Comparison of ENCODE assay signal across 1 cellular context in the genomic region with DNA sequence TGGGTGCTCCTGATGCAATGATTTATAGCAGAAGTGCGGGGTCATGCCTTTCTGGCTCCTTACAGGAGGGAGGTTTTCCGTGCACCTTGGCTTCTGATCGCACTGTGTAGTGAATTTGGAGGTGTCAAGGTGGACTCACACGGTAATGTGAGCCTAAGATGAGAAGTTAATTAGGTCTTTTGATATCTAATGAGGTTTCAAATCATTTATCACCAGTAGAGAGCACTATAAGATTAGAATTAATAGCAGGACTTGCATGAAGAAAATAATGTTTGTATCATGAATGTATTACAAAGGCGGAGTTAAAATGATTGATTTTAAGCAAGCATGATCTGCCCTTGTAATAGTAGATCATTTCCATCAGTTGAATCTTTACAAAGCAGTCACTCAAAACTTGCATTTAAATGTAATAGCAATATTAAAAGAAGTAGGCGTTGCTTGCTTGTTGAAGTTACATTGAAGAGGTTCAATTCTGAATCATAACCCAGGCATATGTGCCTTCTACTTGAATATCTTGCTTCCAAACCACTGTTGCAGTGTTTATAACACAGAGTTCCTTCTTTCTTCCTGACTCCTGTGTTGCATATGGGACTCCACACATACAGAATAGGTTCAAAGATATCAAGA.
TF ChIP-seq lines count a peak whose summit lies in the region.

No MANE protein-coding gene starts in this region.

TF ChIP-seq in GM23338, 12 proteins besides CTCF, POLR2A, EP300 and RAD21 (continued from another document):
- TF ChIP-seq, protein P1, sequence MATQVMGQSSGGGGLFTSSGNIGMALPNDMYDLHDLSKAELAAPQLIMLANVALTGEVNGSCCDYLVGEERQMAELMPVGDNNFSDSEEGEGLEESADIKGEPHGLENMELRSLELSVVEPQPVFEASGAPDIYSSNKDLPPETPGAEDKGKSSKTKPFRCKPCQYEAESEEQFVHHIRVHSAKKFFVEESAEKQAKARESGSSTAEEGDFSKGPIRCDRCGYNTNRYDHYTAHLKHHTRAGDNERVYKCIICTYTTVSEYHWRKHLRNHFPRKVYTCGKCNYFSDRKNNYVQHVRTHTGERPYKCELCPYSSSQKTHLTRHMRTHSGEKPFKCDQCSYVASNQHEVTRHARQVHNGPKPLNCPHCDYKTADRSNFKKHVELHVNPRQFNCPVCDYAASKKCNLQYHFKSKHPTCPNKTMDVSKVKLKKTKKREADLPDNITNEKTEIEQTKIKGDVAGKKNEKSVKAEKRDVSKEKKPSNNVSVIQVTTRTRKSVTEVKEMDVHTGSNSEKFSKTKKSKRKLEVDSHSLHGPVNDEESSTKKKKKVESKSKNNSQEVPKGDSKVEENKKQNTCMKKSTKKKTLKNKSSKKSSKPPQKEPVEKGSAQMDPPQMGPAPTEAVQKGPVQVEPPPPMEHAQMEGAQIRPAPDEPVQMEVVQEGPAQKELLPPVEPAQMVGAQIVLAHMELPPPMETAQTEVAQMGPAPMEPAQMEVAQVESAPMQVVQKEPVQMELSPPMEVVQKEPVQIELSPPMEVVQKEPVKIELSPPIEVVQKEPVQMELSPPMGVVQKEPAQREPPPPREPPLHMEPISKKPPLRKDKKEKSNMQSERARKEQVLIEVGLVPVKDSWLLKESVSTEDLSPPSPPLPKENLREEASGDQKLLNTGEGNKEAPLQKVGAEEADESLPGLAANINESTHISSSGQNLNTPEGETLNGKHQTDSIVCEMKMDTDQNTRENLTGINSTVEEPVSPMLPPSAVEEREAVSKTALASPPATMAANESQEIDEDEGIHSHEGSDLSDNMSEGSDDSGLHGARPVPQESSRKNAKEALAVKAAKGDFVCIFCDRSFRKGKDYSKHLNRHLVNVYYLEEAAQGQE (IDR thresholded peaks at IDR 0.05; ENCODE audit: unreplicated experiment), result no peak
- TF ChIP-seq, protein P2, sequence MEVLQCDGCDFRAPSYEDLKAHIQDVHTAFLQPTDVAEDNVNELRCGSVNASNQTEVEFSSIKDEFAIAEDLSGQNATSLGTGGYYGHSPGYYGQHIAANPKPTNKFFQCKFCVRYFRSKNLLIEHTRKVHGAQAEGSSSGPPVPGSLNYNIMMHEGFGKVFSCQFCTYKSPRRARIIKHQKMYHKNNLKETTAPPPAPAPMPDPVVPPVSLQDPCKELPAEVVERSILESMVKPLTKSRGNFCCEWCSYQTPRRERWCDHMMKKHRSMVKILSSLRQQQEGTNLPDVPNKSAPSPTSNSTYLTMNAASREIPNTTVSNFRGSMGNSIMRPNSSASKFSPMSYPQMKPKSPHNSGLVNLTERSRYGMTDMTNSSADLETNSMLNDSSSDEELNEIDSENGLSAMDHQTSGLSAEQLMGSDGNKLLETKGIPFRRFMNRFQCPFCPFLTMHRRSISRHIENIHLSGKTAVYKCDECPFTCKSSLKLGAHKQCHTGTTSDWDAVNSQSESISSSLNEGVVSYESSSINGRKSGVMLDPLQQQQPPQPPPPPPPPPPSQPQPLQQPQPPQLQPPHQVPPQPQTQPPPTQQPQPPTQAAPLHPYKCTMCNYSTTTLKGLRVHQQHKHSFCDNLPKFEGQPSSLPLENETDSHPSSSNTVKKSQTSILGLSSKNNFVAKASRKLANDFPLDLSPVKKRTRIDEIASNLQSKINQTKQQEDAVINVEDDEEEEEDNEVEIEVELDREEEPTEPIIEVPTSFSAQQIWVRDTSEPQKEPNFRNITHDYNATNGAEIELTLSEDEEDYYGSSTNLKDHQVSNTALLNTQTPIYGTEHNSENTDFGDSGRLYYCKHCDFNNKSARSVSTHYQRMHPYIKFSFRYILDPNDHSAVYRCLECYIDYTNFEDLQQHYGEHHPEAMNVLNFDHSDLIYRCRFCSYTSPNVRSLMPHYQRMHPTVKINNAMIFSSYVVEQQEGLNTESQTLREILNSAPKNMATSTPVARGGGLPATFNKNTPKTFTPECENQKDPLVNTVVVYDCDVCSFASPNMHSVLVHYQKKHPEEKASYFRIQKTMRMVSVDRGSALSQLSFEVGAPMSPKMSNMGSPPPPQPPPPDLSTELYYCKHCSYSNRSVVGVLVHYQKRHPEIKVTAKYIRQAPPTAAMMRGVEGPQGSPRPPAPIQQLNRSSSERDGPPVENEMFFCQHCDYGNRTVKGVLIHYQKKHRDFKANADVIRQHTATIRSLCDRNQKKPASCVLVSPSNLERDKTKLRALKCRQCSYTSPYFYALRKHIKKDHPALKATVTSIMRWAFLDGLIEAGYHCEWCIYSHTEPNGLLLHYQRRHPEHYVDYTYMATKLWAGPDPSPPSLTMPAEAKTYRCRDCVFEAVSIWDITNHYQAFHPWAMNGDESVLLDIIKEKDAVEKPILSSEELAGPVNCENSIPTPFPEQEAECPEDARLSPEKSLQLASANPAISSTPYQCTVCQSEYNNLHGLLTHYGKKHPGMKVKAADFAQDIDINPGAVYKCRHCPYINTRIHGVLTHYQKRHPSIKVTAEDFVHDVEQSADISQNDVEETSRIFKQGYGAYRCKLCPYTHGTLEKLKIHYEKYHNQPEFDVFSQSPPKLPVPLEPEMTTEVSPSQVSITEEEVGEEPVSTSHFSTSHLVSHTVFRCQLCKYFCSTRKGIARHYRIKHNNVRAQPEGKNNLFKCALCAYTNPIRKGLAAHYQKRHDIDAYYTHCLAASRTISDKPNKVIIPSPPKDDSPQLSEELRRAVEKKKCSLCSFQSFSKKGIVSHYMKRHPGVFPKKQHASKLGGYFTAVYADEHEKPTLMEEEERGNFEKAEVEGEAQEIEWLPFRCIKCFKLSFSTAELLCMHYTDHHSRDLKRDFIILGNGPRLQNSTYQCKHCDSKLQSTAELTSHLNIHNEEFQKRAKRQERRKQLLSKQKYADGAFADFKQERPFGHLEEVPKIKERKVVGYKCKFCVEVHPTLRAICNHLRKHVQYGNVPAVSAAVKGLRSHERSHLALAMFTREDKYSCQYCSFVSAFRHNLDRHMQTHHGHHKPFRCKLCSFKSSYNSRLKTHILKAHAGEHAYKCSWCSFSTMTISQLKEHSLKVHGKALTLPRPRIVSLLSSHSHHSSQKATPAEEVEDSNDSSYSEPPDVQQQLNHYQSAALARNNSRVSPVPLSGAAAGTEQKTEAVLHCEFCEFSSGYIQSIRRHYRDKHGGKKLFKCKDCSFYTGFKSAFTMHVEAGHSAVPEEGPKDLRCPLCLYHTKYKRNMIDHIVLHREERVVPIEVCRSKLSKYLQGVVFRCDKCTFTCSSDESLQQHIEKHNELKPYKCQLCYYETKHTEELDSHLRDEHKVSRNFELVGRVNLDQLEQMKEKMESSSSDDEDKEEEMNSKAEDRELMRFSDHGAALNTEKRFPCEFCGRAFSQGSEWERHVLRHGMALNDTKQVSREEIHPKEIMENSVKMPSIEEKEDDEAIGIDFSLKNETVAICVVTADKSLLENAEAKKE (CRISPR knock-in tag; IDR thresholded peaks at IDR 0.05), result no peak
- TF ChIP-seq, protein P3, sequence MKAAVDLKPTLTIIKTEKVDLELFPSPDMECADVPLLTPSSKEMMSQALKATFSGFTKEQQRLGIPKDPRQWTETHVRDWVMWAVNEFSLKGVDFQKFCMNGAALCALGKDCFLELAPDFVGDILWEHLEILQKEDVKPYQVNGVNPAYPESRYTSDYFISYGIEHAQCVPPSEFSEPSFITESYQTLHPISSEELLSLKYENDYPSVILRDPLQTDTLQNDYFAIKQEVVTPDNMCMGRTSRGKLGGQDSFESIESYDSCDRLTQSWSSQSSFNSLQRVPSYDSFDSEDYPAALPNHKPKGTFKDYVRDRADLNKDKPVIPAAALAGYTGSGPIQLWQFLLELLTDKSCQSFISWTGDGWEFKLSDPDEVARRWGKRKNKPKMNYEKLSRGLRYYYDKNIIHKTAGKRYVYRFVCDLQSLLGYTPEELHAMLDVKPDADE (IDR thresholded peaks at IDR 0.05), result no peak
- no peak for TF ChIP-seq STAT1 (IDR thresholded peaks at IDR 0.05; ENCODE audit: unreplicated experiment)
- no peak for TF ChIP-seq NANOG (IDR thresholded peaks at IDR 0.05; ENCODE audit: borderline replicate concordance)
- TF ChIP-seq EZH2 (IDR thresholded peaks at IDR 0.05; ENCODE audit: low read depth, unreplicated experiment), result no peak
- no peak for TF ChIP-seq JUNB (IDR thresholded peaks at IDR 0.05; ENCODE audit: unreplicated experiment)
- no peak for TF ChIP-seq EZH2phosphoT487 (IDR thresholded peaks at IDR 0.05; ENCODE audit: unreplicated experiment)
- no peak for TF ChIP-seq CREB1 (CRISPR knock-in tag; IDR thresholded peaks at IDR 0.05; ENCODE audit: low read depth)
